6 cellular contexts compared by ENCODE assay signal in genomic region chr4:65921180-65921579, GRCh38.
"Had no signal": no experiment of that assay in that cellular context is flagged by ENCODE, and none has a peak within 500 bp of the region (broad histone marks: within the 10 kb centered on the region; RNA-seq: fewer than 3 reads in every experiment).

No MANE protein-coding gene starts in this region.

- FAIRE-seq: HTR-8/SVneo, K562 had no signal

- H3K4me3 ChIP-seq: K562 had no signal

- ATAC-seq: K562 had no signal

- DNase-seq: IMR-90, KBM-7, KG1 had no signal

- H3K27ac ChIP-seq: HL-60 had no signal
